In genomic region chrX:69493193-69493592, GRCh38 we compare ENCODE assay signal across 7 cellular contexts.
DNase-seq lines count a peak whose midpoint lies in the region; ATAC-seq and TF ChIP-seq lines count a peak whose summit lies in the region.

No MANE protein-coding gene starts in this region.

- DNase-seq in ELF-1 (ENCODE audit: low read depth, low spot score) = peak; percentile 80
- peak; percentile 1 for DNase-seq in glomerular visceral epithelial cell (ENCODE audit: extremely low spot score)
- DNase-seq in stimulated activated naive CD4-positive, alpha-beta T cell (lab: John Stamatoyannopoulos, UW) = peak in 4 of 6 experiments; percentile 0 to 12 (median 2)
- DNase-seq in NCI-H1048 (lab: John Stamatoyannopoulos, UW) = no peak

- no peak overlapping the region for H3K27ac ChIP-seq in VCaP

- TF ChIP-seq CTCF in VCaP (conservative IDR thresholded peaks at IDR 0.05) = peak; percentile 65

- ATAC-seq in HG02642 (IDR thresholded peaks at IDR 0.05; ENCODE audit: poor library complexity, unreplicated experiment) (peak; percentile 43), GM19452 (IDR thresholded peaks at IDR 0.05; ENCODE audit: unreplicated experiment) (no peak)
